19 cellular contexts compared by ENCODE assay signal in genomic region chr5:119344231-119344630, GRCh38. TPM values are rescaled to one million over a fixed set of nuclear protein-coding genes. Genes with fewer than 3 reads are reported as not detected.
DNase-seq lines count a peak whose midpoint lies in the region; ATAC-seq and TF ChIP-seq lines count a peak whose summit lies in the region.
"Had no signal": no experiment of that assay in that cellular context is flagged by ENCODE, and none has a peak within 500 bp of the region (broad histone marks: within the 10 kb centered on the region; RNA-seq: fewer than 3 reads in every experiment).

No MANE protein-coding gene starts in this region.

- no peak overlapping the region for H2AFZ ChIP-seq in neural progenitor cell (replicated peaks)
- H2AFZ ChIP-seq in H9 (ENCODE audit: low read length): no peak overlapping the region

- no peaks in the 10 kb centered on the region for H3K23me2 ChIP-seq in H9 (ENCODE audit: insufficient read length, low read depth, low read length, poor library complexity, severe bottlenecking)

- H3K4ac ChIP-seq in H9 (ENCODE audit: low read depth, low read length): no peak overlapping the region

- no peaks in the 10 kb centered on the region for H3K79me2 ChIP-seq in neural progenitor cell (ENCODE audit: low read depth)
- no peaks in the 10 kb centered on the region for H3K79me2 ChIP-seq in H9 (ENCODE audit: insufficient read depth, low read length)

- H3K9me3 Mint-ChIP-seq in activated CD8-positive, alpha-beta memory T cell treated with anti-CD3 and anti-CD28 coated beads, Interleukin-2, amount 10 ng/mL, durations not matched to agents 7 days and 5 days (ENCODE audit: low read depth): no peaks in the 10 kb centered on the region
- H3K9me3 Mint-ChIP-seq in chondrocyte (ENCODE audit: low read depth) (no peaks in the 10 kb centered on the region), neural progenitor cell (no peaks in the 10 kb centered on the region), H9 (no peaks in the 10 kb centered on the region)
- H3K9me3 Mint-ChIP-seq in stimulated activated effector memory CD8-positive, alpha-beta T cell treated with anti-CD3 and anti-CD28 coated beads, Interleukin-12 subunit alpha, Interleukin-12 subunit beta, amount 100 ng/mL, for 72 hours: no peaks in the 10 kb centered on the region

- WGBS in H9 (ENCODE audit: extremely low coverage, insufficient read length, low lambda C conversion rate): no CpG with 5 or more reads among the region's 2 CpGs

- no peak overlapping the region for H4K5ac ChIP-seq in H9 (ENCODE audit: insufficient read length, low read depth, low read length)

- H2BK20ac ChIP-seq in H9 (ENCODE audit: low read depth, low read length, poor library complexity, severe bottlenecking): no peak overlapping the region

- H3T11ph ChIP-seq in H9 (ENCODE audit: low read length): no peak overlapping the region

- no peak overlapping the region for H4K91ac ChIP-seq in H9 (ENCODE audit: insufficient read length, low read depth, low read length)

- no peak overlapping the region for H3K23ac ChIP-seq in H9 (ENCODE audit: insufficient read length, low read depth, low read length)

- no peak overlapping the region for H3K14ac ChIP-seq in H9 (ENCODE audit: insufficient read depth, low read length)

- DNase-seq in activated CD8-positive, alpha-beta memory T cell treated with anti-CD3 and anti-CD28 coated beads, Interleukin-2, amount 10 ng/mL, durations not matched to agents 7 days and 5 days: no peak
- DNase-seq in activated CD8-positive, alpha-beta memory T cell treated with anti-CD3 and anti-CD28 coated beads for 24 hours: no peak
- DNase-seq in SJCRH30 (no peak), chondrocyte (ENCODE audit: low spot score) (no peak), neural progenitor cell (ENCODE audit: low spot score) (no peak), NOMO-1 treated with DMSO at 0.1 percent for 48 hours (lab: John Stamatoyannopoulos, UW; ENCODE audit: unreplicated experiment) (no peak), H9 (no peak)
- DNase-seq in stimulated activated effector memory CD8-positive, alpha-beta T cell treated with anti-CD3 and anti-CD28 coated beads, Interleukin-12 subunit alpha, Interleukin-12 subunit beta, amount 100 ng/mL, for 72 hours (ENCODE audit: low spot score in 2 of 2): no peak
- DNase-seq: ACHN; Calu3; effector CD4-positive, alpha-beta T cell; GF-D8; hypothalamus; Kasumi-1; left cardiac atrium; OCI-M1; psoas muscle; thyroid gland had no signal

- no peaks in the 10 kb centered on the region for H3K27me3 ChIP-seq in SJCRH30
- no peaks in the 10 kb centered on the region for H3K27me3 ChIP-seq in neural progenitor cell
- H3K27me3 ChIP-seq in H9 (ENCODE audit: insufficient read depth, low read length): no peaks in the 10 kb centered on the region
- H3K27me3 ChIP-seq: thyroid gland had no signal

- H4K20me1 ChIP-seq in neural progenitor cell (ENCODE audit: low read depth) (peaks cover 18% of the 10 kb centered on the region), H9 (ENCODE audit: control insufficient read depth, insufficient read depth, insufficient read length) (no peaks in the 10 kb centered on the region)

- no peaks in the 10 kb centered on the region for H3K27me3 Mint-ChIP-seq in activated CD8-positive, alpha-beta memory T cell treated with anti-CD3 and anti-CD28 coated beads, Interleukin-2, amount 10 ng/mL, durations not matched to agents 7 days and 5 days
- H3K27me3 Mint-ChIP-seq in chondrocyte (ENCODE audit: low read depth) (no peaks in the 10 kb centered on the region), neural progenitor cell (ENCODE audit: insufficient read depth, low read depth) (no peaks in the 10 kb centered on the region), H9 (ENCODE audit: low read depth) (no peaks in the 10 kb centered on the region)

- no peaks in the 10 kb centered on the region for H3K36me3 ChIP-seq in SJCRH30
- H3K36me3 ChIP-seq in neural progenitor cell: no peaks in the 10 kb centered on the region
- H3K36me3 ChIP-seq: thyroid gland had no signal

- peaks cover 91% of the 10 kb centered on the region for H3K4me1 Mint-ChIP-seq in activated CD8-positive, alpha-beta memory T cell treated with anti-CD3 and anti-CD28 coated beads, Interleukin-2, amount 10 ng/mL, durations not matched to agents 7 days and 5 days
- H3K4me1 Mint-ChIP-seq in chondrocyte (ENCODE audit: low read depth) (peaks cover 29% of the 10 kb centered on the region), neural progenitor cell (peaks cover 23% of the 10 kb centered on the region), H9 (peaks cover 50 to 53% of the 10 kb centered on the region in 2 experiments)
- peaks cover 96% of the 10 kb centered on the region for H3K4me1 Mint-ChIP-seq in stimulated activated effector memory CD8-positive, alpha-beta T cell treated with anti-CD3 and anti-CD28 coated beads, Interleukin-12 subunit alpha, Interleukin-12 subunit beta, amount 100 ng/mL, for 72 hours

- H2BK120ac ChIP-seq in H9 (ENCODE audit: low read depth, low read length, poor library complexity, severe bottlenecking): no peak overlapping the region

- H4K8ac ChIP-seq in H9 (replicated peaks; ENCODE audit: insufficient read length, low read depth, low read length): no peak overlapping the region

- H2BK15ac ChIP-seq in H9 (ENCODE audit: low read depth, low read length): no peak overlapping the region

- H2AK5ac ChIP-seq in H9 (ENCODE audit: insufficient read length, low read length): no peak overlapping the region

- no peak overlapping the region for H3K9ac ChIP-seq in neural progenitor cell
- H3K9ac ChIP-seq in H9 (ENCODE audit: extremely low read depth, insufficient read length, low read length): no peak overlapping the region

- H3F3A ChIP-seq in neural progenitor cell (ENCODE audit: low read depth): no peaks in the 10 kb centered on the region

- no peak overlapping the region for H3K56ac ChIP-seq in H9 (ENCODE audit: insufficient read length, low read depth, low read length)

- H3K9me3 ChIP-seq in SJCRH30 (replicated peaks) (no peaks in the 10 kb centered on the region), neural progenitor cell (ENCODE audit: low read depth) (no peaks in the 10 kb centered on the region), H9 (ENCODE audit: control insufficient read depth, low read depth, low read length) (no peaks in the 10 kb centered on the region)
- H3K9me3 ChIP-seq: psoas muscle, thyroid gland had no signal

- H3K18ac ChIP-seq in H9 (ENCODE audit: insufficient read length, low read depth, low read length): no peak overlapping the region

- no peak for ATAC-seq in activated CD8-positive, alpha-beta memory T cell treated with anti-CD3 and anti-CD28 coated beads, Interleukin-2, amount 10 ng/mL, durations not matched to agents 7 days and 5 days
- ATAC-seq in stimulated activated effector memory CD8-positive, alpha-beta T cell treated with anti-CD3 and anti-CD28 coated beads, Interleukin-12 subunit alpha, Interleukin-12 subunit beta, amount 100 ng/mL, for 72 hours: peak; percentile 2
- ATAC-seq: psoas muscle, SK-N-SH treated with all-trans-retinoic acid at 6 μM for 48 hours had no signal

- TF ChIP-seq CTCF in chondrocyte (IDR thresholded peaks at IDR 0.05) (no peak), neural progenitor cell (IDR thresholded peaks at IDR 0.05) (no peak), H9 (conservative IDR thresholded peaks at IDR 0.05) (no peak)

- H3K36me3 Mint-ChIP-seq in activated CD8-positive, alpha-beta memory T cell treated with anti-CD3 and anti-CD28 coated beads, Interleukin-2, amount 10 ng/mL, durations not matched to agents 7 days and 5 days: peaks cover 51% of the 10 kb centered on the region
- H3K36me3 Mint-ChIP-seq in chondrocyte (ENCODE audit: low read depth) (no peaks in the 10 kb centered on the region), neural progenitor cell (no peaks in the 10 kb centered on the region), H9 (ENCODE audit: insufficient read depth in 1 of 3, low read depth in 3 of 3) (0 out of 7 replicates have a peak, but pooled peaks cover 0 to 2% (median 0%) of the 10 kb centered on the region in 3 experiments)
- H3K36me3 Mint-ChIP-seq in stimulated activated effector memory CD8-positive, alpha-beta T cell treated with anti-CD3 and anti-CD28 coated beads, Interleukin-12 subunit alpha, Interleukin-12 subunit beta, amount 100 ng/mL, for 72 hours: peaks cover 45% of the 10 kb centered on the region

- H3K79me1 ChIP-seq in H9 (ENCODE audit: insufficient read depth, low read depth, low read length, poor library complexity, severe bottlenecking): peaks cover 2% of the 10 kb centered on the region

- H3K4me1 ChIP-seq in SJCRH30: peaks cover 40% of the 10 kb centered on the region
- H3K4me1 ChIP-seq in neural progenitor cell: peaks cover 19% of the 10 kb centered on the region
- peaks cover 10% of the 10 kb centered on the region for H3K4me1 ChIP-seq in H9 (ENCODE audit: insufficient read depth, low read length)
- H3K4me1 ChIP-seq: psoas muscle had no signal

- peak overlapping the region; percentile 83 for H3K27ac ChIP-seq in SJCRH30
- no peak overlapping the region for H3K27ac ChIP-seq in neural progenitor cell
- H3K27ac ChIP-seq in H9 (ENCODE audit: insufficient read length, low read depth, low read length): no peak overlapping the region
- H3K27ac ChIP-seq: psoas muscle, thyroid gland had no signal

- no peak overlapping the region for H3K4me3 ChIP-seq in SJCRH30
- no peak overlapping the region for H3K4me3 ChIP-seq in neural progenitor cell
- H3K4me3 ChIP-seq: psoas muscle, thyroid gland had no signal

- no peak overlapping the region for H2BK5ac ChIP-seq in H9 (ENCODE audit: insufficient read length, low read length)

- H3K4me2 ChIP-seq in neural progenitor cell (no peak overlapping the region), H9 (ENCODE audit: insufficient read depth, insufficient read length, low read length) (no peak overlapping the region)

- H3K27ac Mint-ChIP-seq in activated CD8-positive, alpha-beta memory T cell treated with anti-CD3 and anti-CD28 coated beads, Interleukin-2, amount 10 ng/mL, durations not matched to agents 7 days and 5 days: peak overlapping the region; percentile 95
- peak overlapping the region; percentile 68 for H3K27ac Mint-ChIP-seq in chondrocyte (ENCODE audit: unreplicated experiment)
- peak overlapping the region; percentile 92 for H3K27ac Mint-ChIP-seq in stimulated activated effector memory CD8-positive, alpha-beta T cell treated with anti-CD3 and anti-CD28 coated beads, Interleukin-12 subunit alpha, Interleukin-12 subunit beta, amount 100 ng/mL, for 72 hours
- H3K27ac Mint-ChIP-seq in neural progenitor cell: no peak overlapping the region
- H3K27ac Mint-ChIP-seq in H9: no peak overlapping the region

- H3K4me3 Mint-ChIP-seq in activated CD8-positive, alpha-beta memory T cell treated with anti-CD3 and anti-CD28 coated beads, Interleukin-2, amount 10 ng/mL, durations not matched to agents 7 days and 5 days: peak overlapping the region; percentile 45
- no peak overlapping the region for H3K4me3 Mint-ChIP-seq in chondrocyte (ENCODE audit: unreplicated experiment)
- peak overlapping the region; percentile 79 for H3K4me3 Mint-ChIP-seq in stimulated activated effector memory CD8-positive, alpha-beta T cell treated with anti-CD3 and anti-CD28 coated beads, Interleukin-12 subunit alpha, Interleukin-12 subunit beta, amount 100 ng/mL, for 72 hours
- no peak overlapping the region for H3K4me3 Mint-ChIP-seq in neural progenitor cell
- no peak overlapping the region for H3K4me3 Mint-ChIP-seq in H9

- no peak overlapping the region for H2BK12ac ChIP-seq in H9 (ENCODE audit: insufficient read length, low read depth, low read length)

- CTCF ChIA-PET in activated CD8-positive, alpha-beta memory T cell treated with anti-CD3 and anti-CD28 coated beads, Interleukin-2, amount 10 ng/mL, durations not matched to agents 7 days and 5 days (lab: Charles Lee): interaction anchor here (1.1 to 14.1 kb wide), 4 partner anchors 15 to 29 kb away, joined by 3 to 160 read pairs (median 54); partner anchors contain the start of gene TNFAIP8

RNA-seq across cellular contexts. Expression of gene TNFAIP8, which starts 11.6 kb away (rescaled TPM):
- 100 to 1,000 TPM; 106 to 109 TPM for total RNA-seq in activated CD8-positive, alpha-beta memory T cell treated with anti-CD3 and anti-CD28 coated beads, Interleukin-2, amount 10 ng/mL, durations not matched to agents 7 days and 5 days
- 43.1 and 45.3 TPM in 2 replicates for total RNA-seq in SJCRH30 (2014; rRNA removed; shearing (Covaris generic))
- total RNA-seq in chondrocyte (15.0 to 22.3 TPM (median 19.5 TPM) in 3 replicates), neural progenitor cell (ENCODE audit: low replicate concordance) (35.6 and 40.6 TPM in 2 replicates), H9 (2021) (7.3 and 8.1 TPM in 2 replicates)

Comparison
In these comparisons a context has a peak if more than half of its experiments do, and no peak if none do; other contexts are left out.
1. H3K27ac Mint-ChIP-seq: peak in activated CD8-positive, alpha-beta memory T cell treated with anti-CD3 and anti-CD28 coated beads, Interleukin-2, amount 10 ng/mL, durations not matched to agents 7 days and 5 days (single experiment), chondrocyte (single experiment) and stimulated activated effector memory CD8-positive, alpha-beta T cell treated with anti-CD3 and anti-CD28 coated beads, Interleukin-12 subunit alpha, Interleukin-12 subunit beta, amount 100 ng/mL, for 72 hours (single experiment); none in neural progenitor cell (single experiment) and H9 (0 of 3).
2. H3K4me3 Mint-ChIP-seq: peak in activated CD8-positive, alpha-beta memory T cell treated with anti-CD3 and anti-CD28 coated beads, Interleukin-2, amount 10 ng/mL, durations not matched to agents 7 days and 5 days (single experiment) and stimulated activated effector memory CD8-positive, alpha-beta T cell treated with anti-CD3 and anti-CD28 coated beads, Interleukin-12 subunit alpha, Interleukin-12 subunit beta, amount 100 ng/mL, for 72 hours (single experiment); none in chondrocyte (single experiment), neural progenitor cell (single experiment) and H9 (0 of 2).